Comparison of ENCODE assay signal across 1 cellular context in genomic region chr11:100451801-100452460, GRCh38.
TF ChIP-seq lines count a peak whose summit lies in the region.

No MANE protein-coding gene starts in this region.

TF ChIP-seq in H1, 55 proteins besides CTCF, POLR2A, EP300 and RAD21:
- TF ChIP-seq YY1 (IDR thresholded peaks at IDR 0.05; ENCODE audit: low read depth, low read length): peak; percentile 72; the same call in 1 of the 2 replicates
TF ChIP-seq in H1: peak in this region for 1; not testable (repeated sequence) for 54.
